1 cellular context compared by ENCODE assay signal in the genomic region with DNA sequence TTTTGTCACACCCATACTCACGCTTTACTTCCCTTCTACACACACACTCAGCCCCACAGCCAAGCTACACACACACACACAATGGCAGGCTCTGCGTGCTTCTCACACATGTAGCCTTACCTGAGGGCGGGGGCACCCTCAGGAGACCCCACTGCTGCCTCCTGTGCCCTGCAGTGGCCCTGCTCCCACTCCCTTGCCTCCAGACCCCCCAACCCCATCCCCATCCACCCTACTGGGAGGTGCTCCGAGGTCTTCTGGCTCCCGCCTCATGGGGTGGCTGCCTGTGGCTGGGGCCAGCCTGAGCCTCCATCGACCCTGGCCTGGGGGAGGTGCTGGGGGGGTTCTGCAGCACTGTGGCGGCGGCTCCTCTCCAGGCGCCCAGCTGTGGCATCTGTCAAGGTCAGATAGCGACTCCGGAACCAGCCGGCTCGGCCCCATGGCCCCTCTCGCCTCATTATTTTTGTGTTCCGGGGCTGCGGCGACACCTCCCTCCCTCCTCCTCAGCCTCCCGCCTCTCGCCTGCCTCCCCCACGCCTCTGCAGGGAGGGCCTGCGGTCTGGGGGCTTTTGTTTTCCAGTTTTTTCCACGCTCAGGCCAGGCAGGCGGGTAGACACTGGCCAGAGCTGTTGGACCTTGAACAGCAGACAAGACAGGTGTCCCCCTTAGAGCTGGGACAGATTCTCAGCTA.
A peak's percentile ranks its signal among the peaks of the same experiment; 100 is the strongest.
TF ChIP-seq lines count a peak whose summit lies in the region.

No MANE protein-coding gene starts in this region.

TF ChIP-seq in HepG2, 621 proteins besides CTCF, POLR2A, EP300 and RAD21 (continued from another document and continues in another):
- TF ChIP-seq ZC3H4 (CRISPR knock-in tag; IDR thresholded peaks at IDR 0.05; ENCODE audit: borderline replicate concordance) (no peak), NFIB (CRISPR knock-in tag; IDR thresholded peaks at IDR 0.05; ENCODE audit: borderline replicate concordance) (no peak), PHF8 (CRISPR knock-in tag; IDR thresholded peaks at IDR 0.05) (no peak), CHCHD3 (CRISPR knock-in tag; IDR thresholded peaks at IDR 0.05) (no peak), PAX8 (CRISPR knock-in tag; IDR thresholded peaks at IDR 0.05; ENCODE audit: borderline replicate concordance) (no peak), BRD4 (CRISPR knock-in tag; IDR thresholded peaks at IDR 0.05) (no peak), ZNF772 (CRISPR knock-in tag; IDR thresholded peaks at IDR 0.05) (peak; percentile 71; the same call in 1 of the 2 replicates), FOSL2 (CRISPR knock-in tag; IDR thresholded peaks at IDR 0.05) (no peak), GPN1 (CRISPR knock-in tag; IDR thresholded peaks at IDR 0.05; ENCODE audit: borderline replicate concordance) (no peak), MTA1 (CRISPR knock-in tag; IDR thresholded peaks at IDR 0.05; ENCODE audit: borderline replicate concordance) (peak; percentile 56; the same call in 1 of the 2 replicates), ZNF484 (CRISPR knock-in tag; IDR thresholded peaks at IDR 0.05; ENCODE audit: borderline replicate concordance, low read depth) (no peak), ZFP41 (CRISPR knock-in tag; IDR thresholded peaks at IDR 0.05; ENCODE audit: borderline replicate concordance) (no peak), ZNF451 (CRISPR knock-in tag; IDR thresholded peaks at IDR 0.05) (no peak), HNRNPL (IDR thresholded peaks at IDR 0.05; ENCODE audit: low read depth, low read length) (no peak), JARID2 (CRISPR knock-in tag; IDR thresholded peaks at IDR 0.05; ENCODE audit: insufficient replicate concordance) (no peak), ZNF101 (CRISPR knock-in tag; IDR thresholded peaks at IDR 0.05; ENCODE audit: borderline replicate concordance, low read depth) (no peak), ZNF660 (CRISPR knock-in tag; IDR thresholded peaks at IDR 0.05; ENCODE audit: borderline replicate concordance, low read depth) (no peak), HMG20A (CRISPR knock-in tag; IDR thresholded peaks at IDR 0.05; ENCODE audit: borderline replicate concordance) (peak; percentile 34; the same call in 1 of the 2 replicates), SMAD3 (CRISPR knock-in tag; IDR thresholded peaks at IDR 0.05) (no peak), MAZ (IDR thresholded peaks at IDR 0.05; ENCODE audit: borderline replicate concordance, low read depth, low read length) (0 out of 2 replicates have a peak, but pooled peaks have one; percentile 11), MAZ (CRISPR knock-in tag; IDR thresholded peaks at IDR 0.05; ENCODE audit: low read depth) (peak; percentile 60; the same call in 1 of the 2 replicates), MEF2D (CRISPR knock-in tag; IDR thresholded peaks at IDR 0.05) (peak; percentile 69), POGZ (CRISPR knock-in tag; IDR thresholded peaks at IDR 0.05) (peak; percentile 30; the same call in 1 of the 2 replicates), KAT7 (CRISPR knock-in tag; IDR thresholded peaks at IDR 0.05; ENCODE audit: borderline replicate concordance) (no peak), NFE2L1 (CRISPR knock-in tag; IDR thresholded peaks at IDR 0.05; ENCODE audit: borderline replicate concordance) (no peak), FOXM1 (CRISPR knock-in tag; IDR thresholded peaks at IDR 0.05) (no peak)
- TF ChIP-seq, protein P1, sequence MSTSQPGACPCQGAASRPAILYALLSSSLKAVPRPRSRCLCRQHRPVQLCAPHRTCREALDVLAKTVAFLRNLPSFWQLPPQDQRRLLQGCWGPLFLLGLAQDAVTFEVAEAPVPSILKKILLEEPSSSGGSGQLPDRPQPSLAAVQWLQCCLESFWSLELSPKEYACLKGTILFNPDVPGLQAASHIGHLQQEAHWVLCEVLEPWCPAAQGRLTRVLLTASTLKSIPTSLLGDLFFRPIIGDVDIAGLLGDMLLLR (CRISPR knock-in tag; IDR thresholded peaks at IDR 0.05): 0 out of 2 replicates have a peak, but pooled peaks have one; percentile 47
- TF ChIP-seq, protein P2, sequence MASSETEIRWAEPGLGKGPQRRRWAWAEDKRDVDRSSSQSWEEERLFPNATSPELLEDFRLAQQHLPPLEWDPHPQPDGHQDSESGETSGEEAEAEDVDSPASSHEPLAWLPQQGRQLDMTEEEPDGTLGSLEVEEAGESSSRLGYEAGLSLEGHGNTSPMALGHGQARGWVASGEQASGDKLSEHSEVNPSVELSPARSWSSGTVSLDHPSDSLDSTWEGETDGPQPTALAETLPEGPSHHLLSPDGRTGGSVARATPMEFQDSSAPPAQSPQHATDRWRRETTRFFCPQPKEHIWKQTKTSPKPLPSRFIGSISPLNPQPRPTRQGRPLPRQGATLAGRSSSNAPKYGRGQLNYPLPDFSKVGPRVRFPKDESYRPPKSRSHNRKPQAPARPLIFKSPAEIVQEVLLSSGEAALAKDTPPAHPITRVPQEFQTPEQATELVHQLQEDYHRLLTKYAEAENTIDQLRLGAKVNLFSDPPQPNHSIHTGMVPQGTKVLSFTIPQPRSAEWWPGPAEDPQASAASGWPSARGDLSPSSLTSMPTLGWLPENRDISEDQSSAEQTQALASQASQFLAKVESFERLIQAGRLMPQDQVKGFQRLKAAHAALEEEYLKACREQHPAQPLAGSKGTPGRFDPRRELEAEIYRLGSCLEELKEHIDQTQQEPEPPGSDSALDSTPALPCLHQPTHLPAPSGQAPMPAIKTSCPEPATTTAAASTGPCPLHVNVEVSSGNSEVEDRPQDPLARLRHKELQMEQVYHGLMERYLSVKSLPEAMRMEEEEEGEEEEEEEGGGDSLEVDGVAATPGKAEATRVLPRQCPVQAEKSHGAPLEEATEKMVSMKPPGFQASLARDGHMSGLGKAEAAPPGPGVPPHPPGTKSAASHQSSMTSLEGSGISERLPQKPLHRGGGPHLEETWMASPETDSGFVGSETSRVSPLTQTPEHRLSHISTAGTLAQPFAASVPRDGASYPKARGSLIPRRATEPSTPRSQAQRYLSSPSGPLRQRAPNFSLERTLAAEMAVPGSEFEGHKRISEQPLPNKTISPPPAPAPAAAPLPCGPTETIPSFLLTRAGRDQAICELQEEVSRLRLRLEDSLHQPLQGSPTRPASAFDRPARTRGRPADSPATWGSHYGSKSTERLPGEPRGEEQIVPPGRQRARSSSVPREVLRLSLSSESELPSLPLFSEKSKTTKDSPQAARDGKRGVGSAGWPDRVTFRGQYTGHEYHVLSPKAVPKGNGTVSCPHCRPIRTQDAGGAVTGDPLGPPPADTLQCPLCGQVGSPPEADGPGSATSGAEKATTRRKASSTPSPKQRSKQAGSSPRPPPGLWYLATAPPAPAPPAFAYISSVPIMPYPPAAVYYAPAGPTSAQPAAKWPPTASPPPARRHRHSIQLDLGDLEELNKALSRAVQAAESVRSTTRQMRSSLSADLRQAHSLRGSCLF (CRISPR knock-in tag; IDR thresholded peaks at IDR 0.05; ENCODE audit: borderline replicate concordance): no peak
- TF ChIP-seq, protein P3, sequence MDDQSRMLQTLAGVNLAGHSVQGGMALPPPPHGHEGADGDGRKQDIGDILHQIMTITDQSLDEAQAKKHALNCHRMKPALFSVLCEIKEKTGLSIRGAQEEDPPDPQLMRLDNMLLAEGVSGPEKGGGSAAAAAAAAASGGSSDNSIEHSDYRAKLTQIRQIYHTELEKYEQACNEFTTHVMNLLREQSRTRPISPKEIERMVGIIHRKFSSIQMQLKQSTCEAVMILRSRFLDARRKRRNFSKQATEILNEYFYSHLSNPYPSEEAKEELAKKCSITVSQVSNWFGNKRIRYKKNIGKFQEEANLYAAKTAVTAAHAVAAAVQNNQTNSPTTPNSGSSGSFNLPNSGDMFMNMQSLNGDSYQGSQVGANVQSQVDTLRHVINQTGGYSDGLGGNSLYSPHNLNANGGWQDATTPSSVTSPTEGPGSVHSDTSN (CRISPR knock-in tag; IDR thresholded peaks at IDR 0.05; ENCODE audit: borderline replicate concordance): no peak
- TF ChIP-seq, protein P4, sequence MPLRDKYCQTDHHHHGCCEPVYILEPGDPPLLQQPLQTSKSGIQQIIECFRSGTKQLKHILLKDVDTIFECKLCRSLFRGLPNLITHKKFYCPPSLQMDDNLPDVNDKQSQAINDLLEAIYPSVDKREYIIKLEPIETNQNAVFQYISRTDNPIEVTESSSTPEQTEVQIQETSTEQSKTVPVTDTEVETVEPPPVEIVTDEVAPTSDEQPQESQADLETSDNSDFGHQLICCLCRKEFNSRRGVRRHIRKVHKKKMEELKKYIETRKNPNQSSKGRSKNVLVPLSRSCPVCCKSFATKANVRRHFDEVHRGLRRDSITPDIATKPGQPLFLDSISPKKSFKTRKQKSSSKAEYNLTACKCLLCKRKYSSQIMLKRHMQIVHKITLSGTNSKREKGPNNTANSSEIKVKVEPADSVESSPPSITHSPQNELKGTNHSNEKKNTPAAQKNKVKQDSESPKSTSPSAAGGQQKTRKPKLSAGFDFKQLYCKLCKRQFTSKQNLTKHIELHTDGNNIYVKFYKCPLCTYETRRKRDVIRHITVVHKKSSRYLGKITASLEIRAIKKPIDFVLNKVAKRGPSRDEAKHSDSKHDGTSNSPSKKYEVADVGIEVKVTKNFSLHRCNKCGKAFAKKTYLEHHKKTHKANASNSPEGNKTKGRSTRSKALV (CRISPR knock-in tag; IDR thresholded peaks at IDR 0.05): no peak
- TF ChIP-seq, protein P5, sequence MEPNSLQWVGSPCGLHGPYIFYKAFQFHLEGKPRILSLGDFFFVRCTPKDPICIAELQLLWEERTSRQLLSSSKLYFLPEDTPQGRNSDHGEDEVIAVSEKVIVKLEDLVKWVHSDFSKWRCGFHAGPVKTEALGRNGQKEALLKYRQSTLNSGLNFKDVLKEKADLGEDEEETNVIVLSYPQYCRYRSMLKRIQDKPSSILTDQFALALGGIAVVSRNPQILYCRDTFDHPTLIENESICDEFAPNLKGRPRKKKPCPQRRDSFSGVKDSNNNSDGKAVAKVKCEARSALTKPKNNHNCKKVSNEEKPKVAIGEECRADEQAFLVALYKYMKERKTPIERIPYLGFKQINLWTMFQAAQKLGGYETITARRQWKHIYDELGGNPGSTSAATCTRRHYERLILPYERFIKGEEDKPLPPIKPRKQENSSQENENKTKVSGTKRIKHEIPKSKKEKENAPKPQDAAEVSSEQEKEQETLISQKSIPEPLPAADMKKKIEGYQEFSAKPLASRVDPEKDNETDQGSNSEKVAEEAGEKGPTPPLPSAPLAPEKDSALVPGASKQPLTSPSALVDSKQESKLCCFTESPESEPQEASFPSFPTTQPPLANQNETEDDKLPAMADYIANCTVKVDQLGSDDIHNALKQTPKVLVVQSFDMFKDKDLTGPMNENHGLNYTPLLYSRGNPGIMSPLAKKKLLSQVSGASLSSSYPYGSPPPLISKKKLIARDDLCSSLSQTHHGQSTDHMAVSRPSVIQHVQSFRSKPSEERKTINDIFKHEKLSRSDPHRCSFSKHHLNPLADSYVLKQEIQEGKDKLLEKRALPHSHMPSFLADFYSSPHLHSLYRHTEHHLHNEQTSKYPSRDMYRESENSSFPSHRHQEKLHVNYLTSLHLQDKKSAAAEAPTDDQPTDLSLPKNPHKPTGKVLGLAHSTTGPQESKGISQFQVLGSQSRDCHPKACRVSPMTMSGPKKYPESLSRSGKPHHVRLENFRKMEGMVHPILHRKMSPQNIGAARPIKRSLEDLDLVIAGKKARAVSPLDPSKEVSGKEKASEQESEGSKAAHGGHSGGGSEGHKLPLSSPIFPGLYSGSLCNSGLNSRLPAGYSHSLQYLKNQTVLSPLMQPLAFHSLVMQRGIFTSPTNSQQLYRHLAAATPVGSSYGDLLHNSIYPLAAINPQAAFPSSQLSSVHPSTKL (CRISPR knock-in tag; IDR thresholded peaks at IDR 0.05): peak; percentile 60
- TF ChIP-seq, protein P6, sequence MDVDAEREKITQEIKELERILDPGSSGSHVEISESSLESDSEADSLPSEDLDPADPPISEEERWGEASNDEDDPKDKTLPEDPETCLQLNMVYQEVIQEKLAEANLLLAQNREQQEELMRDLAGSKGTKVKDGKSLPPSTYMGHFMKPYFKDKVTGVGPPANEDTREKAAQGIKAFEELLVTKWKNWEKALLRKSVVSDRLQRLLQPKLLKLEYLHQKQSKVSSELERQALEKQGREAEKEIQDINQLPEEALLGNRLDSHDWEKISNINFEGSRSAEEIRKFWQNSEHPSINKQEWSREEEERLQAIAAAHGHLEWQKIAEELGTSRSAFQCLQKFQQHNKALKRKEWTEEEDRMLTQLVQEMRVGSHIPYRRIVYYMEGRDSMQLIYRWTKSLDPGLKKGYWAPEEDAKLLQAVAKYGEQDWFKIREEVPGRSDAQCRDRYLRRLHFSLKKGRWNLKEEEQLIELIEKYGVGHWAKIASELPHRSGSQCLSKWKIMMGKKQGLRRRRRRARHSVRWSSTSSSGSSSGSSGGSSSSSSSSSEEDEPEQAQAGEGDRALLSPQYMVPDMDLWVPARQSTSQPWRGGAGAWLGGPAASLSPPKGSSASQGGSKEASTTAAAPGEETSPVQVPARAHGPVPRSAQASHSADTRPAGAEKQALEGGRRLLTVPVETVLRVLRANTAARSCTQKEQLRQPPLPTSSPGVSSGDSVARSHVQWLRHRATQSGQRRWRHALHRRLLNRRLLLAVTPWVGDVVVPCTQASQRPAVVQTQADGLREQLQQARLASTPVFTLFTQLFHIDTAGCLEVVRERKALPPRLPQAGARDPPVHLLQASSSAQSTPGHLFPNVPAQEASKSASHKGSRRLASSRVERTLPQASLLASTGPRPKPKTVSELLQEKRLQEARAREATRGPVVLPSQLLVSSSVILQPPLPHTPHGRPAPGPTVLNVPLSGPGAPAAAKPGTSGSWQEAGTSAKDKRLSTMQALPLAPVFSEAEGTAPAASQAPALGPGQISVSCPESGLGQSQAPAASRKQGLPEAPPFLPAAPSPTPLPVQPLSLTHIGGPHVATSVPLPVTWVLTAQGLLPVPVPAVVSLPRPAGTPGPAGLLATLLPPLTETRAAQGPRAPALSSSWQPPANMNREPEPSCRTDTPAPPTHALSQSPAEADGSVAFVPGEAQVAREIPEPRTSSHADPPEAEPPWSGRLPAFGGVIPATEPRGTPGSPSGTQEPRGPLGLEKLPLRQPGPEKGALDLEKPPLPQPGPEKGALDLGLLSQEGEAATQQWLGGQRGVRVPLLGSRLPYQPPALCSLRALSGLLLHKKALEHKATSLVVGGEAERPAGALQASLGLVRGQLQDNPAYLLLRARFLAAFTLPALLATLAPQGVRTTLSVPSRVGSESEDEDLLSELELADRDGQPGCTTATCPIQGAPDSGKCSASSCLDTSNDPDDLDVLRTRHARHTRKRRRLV (CRISPR knock-in tag; IDR thresholded peaks at IDR 0.05): no peak
- TF ChIP-seq, protein P7, sequence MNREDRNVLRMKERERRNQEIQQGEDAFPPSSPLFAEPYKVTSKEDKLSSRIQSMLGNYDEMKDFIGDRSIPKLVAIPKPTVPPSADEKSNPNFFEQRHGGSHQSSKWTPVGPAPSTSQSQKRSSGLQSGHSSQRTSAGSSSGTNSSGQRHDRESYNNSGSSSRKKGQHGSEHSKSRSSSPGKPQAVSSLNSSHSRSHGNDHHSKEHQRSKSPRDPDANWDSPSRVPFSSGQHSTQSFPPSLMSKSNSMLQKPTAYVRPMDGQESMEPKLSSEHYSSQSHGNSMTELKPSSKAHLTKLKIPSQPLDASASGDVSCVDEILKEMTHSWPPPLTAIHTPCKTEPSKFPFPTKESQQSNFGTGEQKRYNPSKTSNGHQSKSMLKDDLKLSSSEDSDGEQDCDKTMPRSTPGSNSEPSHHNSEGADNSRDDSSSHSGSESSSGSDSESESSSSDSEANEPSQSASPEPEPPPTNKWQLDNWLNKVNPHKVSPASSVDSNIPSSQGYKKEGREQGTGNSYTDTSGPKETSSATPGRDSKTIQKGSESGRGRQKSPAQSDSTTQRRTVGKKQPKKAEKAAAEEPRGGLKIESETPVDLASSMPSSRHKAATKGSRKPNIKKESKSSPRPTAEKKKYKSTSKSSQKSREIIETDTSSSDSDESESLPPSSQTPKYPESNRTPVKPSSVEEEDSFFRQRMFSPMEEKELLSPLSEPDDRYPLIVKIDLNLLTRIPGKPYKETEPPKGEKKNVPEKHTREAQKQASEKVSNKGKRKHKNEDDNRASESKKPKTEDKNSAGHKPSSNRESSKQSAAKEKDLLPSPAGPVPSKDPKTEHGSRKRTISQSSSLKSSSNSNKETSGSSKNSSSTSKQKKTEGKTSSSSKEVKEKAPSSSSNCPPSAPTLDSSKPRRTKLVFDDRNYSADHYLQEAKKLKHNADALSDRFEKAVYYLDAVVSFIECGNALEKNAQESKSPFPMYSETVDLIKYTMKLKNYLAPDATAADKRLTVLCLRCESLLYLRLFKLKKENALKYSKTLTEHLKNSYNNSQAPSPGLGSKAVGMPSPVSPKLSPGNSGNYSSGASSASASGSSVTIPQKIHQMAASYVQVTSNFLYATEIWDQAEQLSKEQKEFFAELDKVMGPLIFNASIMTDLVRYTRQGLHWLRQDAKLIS (CRISPR knock-in tag; IDR thresholded peaks at IDR 0.05): no peak
